9 cellular contexts compared by ENCODE assay signal in genomic region chr5:176534640-176535039, GRCh38. TPM values are rescaled to one million over a fixed set of nuclear protein-coding genes. Genes with fewer than 3 reads are reported as not detected.
DNase-seq lines count a peak whose midpoint lies in the region; ATAC-seq, FAIRE-seq and TF ChIP-seq lines count a peak whose summit lies in the region.
"Had no signal": no experiment of that assay in that cellular context is flagged by ENCODE, and none has a peak within 500 bp of the region (broad histone marks: within the 10 kb centered on the region; RNA-seq: fewer than 3 reads in every experiment).

No MANE protein-coding gene starts in this region.

- no peaks in the 10 kb centered on the region for H3K9me3 ChIP-seq in CD8-positive, alpha-beta memory T cell (ENCODE audit: low read length)
- H3K9me3 ChIP-seq in MG63 (no peaks in the 10 kb centered on the region), H1 (ENCODE audit: insufficient read depth in 2 of 2, low read depth in 1 of 2, low read length in 1 of 2) (no peaks in the 10 kb centered on the region), osteoblast (ENCODE audit: low read depth, low read length) (no peaks in the 10 kb centered on the region), MM.1S (replicated peaks; ENCODE audit: insufficient read depth, low read length) (no peaks in the 10 kb centered on the region)

- TF ChIP-seq RAD21 in H1 (IDR thresholded peaks at IDR 0.05 in 1 of 2, conservative IDR thresholded peaks at IDR 0.05 in 1 of 2; ENCODE audit: low read depth in 2 of 2, low read length in 2 of 2) = no peak

- peaks cover 51 to 72% (median 59%) of the 10 kb centered on the region in 3 donors for H3K4me1 Mint-ChIP-seq in CD8-positive, alpha-beta memory T cell

- no peak overlapping the region for H3K14ac ChIP-seq in H1 (ENCODE audit: insufficient read length)

- H3K27ac ChIP-seq in CD8-positive, alpha-beta memory T cell (ENCODE audit: low read depth, low read length) = peak overlapping the region; percentile 100
- H3K27ac ChIP-seq in H1 (ENCODE audit: low read depth, low read length) = peak overlapping the region; percentile 12; the same call in 1 of the 2 replicates
- no peak overlapping the region for H3K27ac ChIP-seq in osteoblast (ENCODE audit: low read depth, low read length)
- H3K27ac ChIP-seq in MM.1S (ENCODE audit: low read length) = no peak overlapping the region

- peak overlapping the region; percentile 98 to 100 (median 99) for H3K4me3 Mint-ChIP-seq in CD8-positive, alpha-beta memory T cell

- no peak for TF ChIP-seq EP300 in H1 (IDR thresholded peaks at IDR 0.05; ENCODE audit: borderline replicate concordance in 1 of 2, low read depth in 2 of 2, low read length in 2 of 2)

- H3K4me1 ChIP-seq in CD8-positive, alpha-beta memory T cell (ENCODE audit: insufficient read depth, low read length) = peaks cover 73% of the 10 kb centered on the region
- peaks cover 4 to 20% (median 18%) of the 10 kb centered on the region in 4 experiments for H3K4me1 ChIP-seq in H1 (replicated peaks in 1 of 4; ENCODE audit: control insufficient read depth in 3 of 4, insufficient read depth in 4 of 4, low read length in 3 of 4)
- H3K4me1 ChIP-seq in osteoblast (ENCODE audit: insufficient read depth, low read length) = peaks cover 23% of the 10 kb centered on the region
- H3K4me1 ChIP-seq in MM.1S (ENCODE audit: low read length) = peaks cover 8% of the 10 kb centered on the region; the same call in 1 of the 2 replicates

- H2BK20ac ChIP-seq in H1 (ENCODE audit: low read length) = no peak overlapping the region

- H2BK15ac ChIP-seq in H1 (ENCODE audit: low read length) = no peak overlapping the region

- H3K23me2 ChIP-seq in H1 (ENCODE audit: low read depth, low read length) = peaks cover 12% of the 10 kb centered on the region

- no peak overlapping the region for H3K4ac ChIP-seq in H1 (replicated peaks; ENCODE audit: insufficient read length, low read depth, low read length)

- DNase-seq in CD8-positive, alpha-beta memory T cell = no peak
- DNase-seq in MG63 (no peak), H1 (ENCODE audit: low read depth in 1 of 2, low spot score in 2 of 2) (no peak), osteoblast (ENCODE audit: insufficient read length, low spot score, missing footprints) (peak; percentile 80), MM.1S (no peak), HCEC 1CT (no peak), kidney glomerular epithelial cell (lab: John Stamatoyannopoulos, UW) (no peak)

- H3K23ac ChIP-seq in H1 (ENCODE audit: insufficient read length) = no peak overlapping the region

- H3K27me3 Mint-ChIP-seq in CD8-positive, alpha-beta memory T cell = peaks cover 0 to 11% of the 10 kb centered on the region in 2 donors

- peaks cover 4 to 57% (median 10%) of the 10 kb centered on the region in 3 donors for H3K36me3 Mint-ChIP-seq in CD8-positive, alpha-beta memory T cell

- peak overlapping the region in 1 of 4 experiments; percentile 99; a peak in 1 of 7 replicates for H3K9ac ChIP-seq in H1 (replicated peaks in 1 of 4; ENCODE audit: extremely low read depth in 1 of 4, low read depth in 3 of 4, low read length in 3 of 4)
- H3K9ac ChIP-seq in MM.1S (ENCODE audit: low read length) = no peak overlapping the region

- H4K20me1 ChIP-seq in H1 (replicated peaks in 1 of 2; ENCODE audit: control insufficient read depth in 1 of 2, insufficient read depth in 2 of 2, low read length in 2 of 2) = peaks cover 32 to 36% of the 10 kb centered on the region in 2 experiments
- H4K20me1 ChIP-seq in osteoblast (ENCODE audit: insufficient read depth, low read length) = peaks cover 42% of the 10 kb centered on the region
- H4K20me1 ChIP-seq in MM.1S (ENCODE audit: insufficient read depth, low read length) = no peaks in the 10 kb centered on the region

- peaks cover 13% of the 10 kb centered on the region for H3K36me3 ChIP-seq in CD8-positive, alpha-beta memory T cell (ENCODE audit: insufficient read depth, low read length)
- peaks cover 55% of the 10 kb centered on the region for H3K36me3 ChIP-seq in MG63
- peaks cover 22 to 41% (median 26%) of the 10 kb centered on the region in 4 experiments for H3K36me3 ChIP-seq in H1 (ENCODE audit: control insufficient read depth in 2 of 4, insufficient read depth in 4 of 4, low read length in 3 of 4)
- peaks cover 8% of the 10 kb centered on the region for H3K36me3 ChIP-seq in osteoblast (ENCODE audit: insufficient read depth, low read length)
- no peaks in the 10 kb centered on the region for H3K36me3 ChIP-seq in MM.1S (replicated peaks; ENCODE audit: insufficient read depth, low read length)

- H3K4me3 ChIP-seq in CD8-positive, alpha-beta memory T cell (ENCODE audit: low read length) = peak overlapping the region; percentile 99
- H3K4me3 ChIP-seq in MG63 = peak overlapping the region; percentile 80
- H3K4me3 ChIP-seq in H1 (ENCODE audit: extremely low read depth in 1 of 4, insufficient read depth in 2 of 4, low read depth in 3 of 4, low read length in 4 of 4) = peak overlapping the region in 2 of 4 experiments; percentile 14 to 98; a peak in 1 of 8 replicates
- H3K4me3 ChIP-seq in osteoblast (ENCODE audit: insufficient read depth, low read length) = no peak overlapping the region
- no peak overlapping the region for H3K4me3 ChIP-seq in MM.1S (ENCODE audit: low read length)

- no peaks in the 10 kb centered on the region for H3K9me3 Mint-ChIP-seq in CD8-positive, alpha-beta memory T cell

- peak overlapping the region; percentile 75; the same call in 1 of the 2 replicates for H4K8ac ChIP-seq in H1 (ENCODE audit: extremely low read depth, insufficient read depth, low read length)

- CTCF ChIA-PET in CD8-positive, alpha-beta memory T cell (lab: Charles Lee) = interaction anchor here (1.0 to 8.4 kb wide), 6 partner anchors 8 to 86 kb away, joined by 3 to 90 read pairs (median 4); partner anchors contain the start of gene FAF2
- CTCF ChIA-PET in H1 (lab: Charles Lee; ENCODE audit: partially characterized antibody) = interaction anchor here (1.1 to 1.9 kb wide), 5 partner anchors 8 to 87 kb away, joined by 3 to 4 read pairs (median 3); no protein-coding TSS in a partner anchor

- H3K4me2 ChIP-seq in H1 (ENCODE audit: insufficient read depth in 1 of 2, low read depth in 2 of 2, low read length in 2 of 2) (peak overlapping the region; percentile 85 to 98), osteoblast (ENCODE audit: insufficient read depth, low read length) (no peak overlapping the region), MM.1S (ENCODE audit: low read depth, low read length) (no peak overlapping the region)

- H4K5ac ChIP-seq in H1 (ENCODE audit: insufficient read length, low read depth, low read length) = no peak overlapping the region

- peaks cover 11% of the 10 kb centered on the region for H3K79me1 ChIP-seq in H1 (ENCODE audit: low read depth, low read length)

- no peak overlapping the region for H2BK12ac ChIP-seq in H1 (ENCODE audit: low read depth, low read length)

- TF ChIP-seq CTCF in H1 (IDR thresholded peaks at IDR 0.05; ENCODE audit: control extremely low read depth in 1 of 3, insufficient read depth in 1 of 3, low read depth in 1 of 3, low read length in 3 of 3) (no peak), osteoblast (IDR thresholded peaks at IDR 0.05; ENCODE audit: extremely low read depth, low read depth, low read length) (no peak), MM.1S (IDR thresholded peaks at IDR 0.05; ENCODE audit: low read length) (no peak)

- H3F3A ChIP-seq in MM.1S (ENCODE audit: insufficient read depth, low read length) = peaks cover 5% of the 10 kb centered on the region; the same call in 1 of the 2 replicates

- no peaks in the 10 kb centered on the region for H3K27me3 ChIP-seq in CD8-positive, alpha-beta memory T cell (ENCODE audit: insufficient read depth, low read length, poor library complexity, severe bottlenecking)
- H3K27me3 ChIP-seq in MG63 (no peaks in the 10 kb centered on the region), H1 (replicated peaks in 1 of 4; ENCODE audit: control insufficient read depth in 3 of 4, extremely low read depth in 1 of 4, insufficient read depth in 3 of 4, low read length in 3 of 4) (no peaks in the 10 kb centered on the region), osteoblast (ENCODE audit: insufficient read depth, low read length) (no peaks in the 10 kb centered on the region), MM.1S (replicated peaks; ENCODE audit: insufficient read depth, low read length) (no peaks in the 10 kb centered on the region)

- H3K27ac Mint-ChIP-seq in CD8-positive, alpha-beta memory T cell = peak overlapping the region; percentile 92 to 100 (median 98)

- peaks cover 36 to 56% of the 10 kb centered on the region in 2 experiments for H3K79me2 ChIP-seq in H1 (ENCODE audit: control insufficient read depth in 1 of 2, insufficient read depth in 2 of 2, low read length in 2 of 2)
- H3K79me2 ChIP-seq in osteoblast (ENCODE audit: insufficient read depth, low read length) = peaks cover 47% of the 10 kb centered on the region
- H3K79me2 ChIP-seq in MM.1S (ENCODE audit: low read length) = peaks cover 39% of the 10 kb centered on the region

- H3K9me2 ChIP-seq in MM.1S (replicated peaks; ENCODE audit: insufficient read depth, low read length) = no peaks in the 10 kb centered on the region

- 97% methylated on average over 4 of the region's 4 CpGs; no CpG with 5 or more reads in 1 of the 2 experiments for WGBS in H1 (ENCODE audit: extremely low coverage in 1 of 2, insufficient coverage in 1 of 2, insufficient read length in 1 of 2, insufficient replicate concordance in 2 of 2, low coverage in 1 of 2, low lambda C conversion rate in 2 of 2, missing lambda C conversion rate in 1 of 2), 2 experiments

- TF ChIP-seq POLR2A in H1 (IDR thresholded peaks at IDR 0.05; ENCODE audit: control extremely low read depth in 1 of 2, low read depth in 2 of 2, low read length in 2 of 2) = no peak

- H3K56ac ChIP-seq in H1 (replicated peaks; ENCODE audit: insufficient read length, low read depth, low read length) = no peak overlapping the region

- peak overlapping the region; percentile 74; the same call in 1 of the 2 replicates for H2BK5ac ChIP-seq in H1 (ENCODE audit: low read depth, low read length)

- H2AK5ac ChIP-seq in H1 (ENCODE audit: low read depth, low read length) = peak overlapping the region; percentile 65; the same call in 1 of the 2 replicates

- no peak overlapping the region for H4K91ac ChIP-seq in H1 (replicated peaks; ENCODE audit: insufficient read length, low read length)

- no peak overlapping the region for H3K18ac ChIP-seq in H1 (ENCODE audit: extremely low read depth, low read length)

- no peak for FAIRE-seq in H1 (lab: Jason Lieb, UNC)

- no peak overlapping the region for H2AFZ ChIP-seq in H1 (ENCODE audit: low read length)
- H2AFZ ChIP-seq in osteoblast (ENCODE audit: low read length) = no peak overlapping the region
- H2AFZ ChIP-seq in MM.1S (ENCODE audit: low read length) = no peak overlapping the region

- POLR2A ChIA-PET in CD8-positive, alpha-beta memory T cell (lab: Charles Lee) = interaction anchor here (0.9 to 4.0 kb wide), 9 partner anchors 8 to 173 kb away, joined by 3 to 50 read pairs (median 5); partner anchors contain the start of genes CLTB, FAF2, HIGD2A and KIAA1191
- POLR2A ChIA-PET in H1 (lab: Charles Lee; ENCODE audit: partially characterized antibody) = interaction anchor here (0.6 to 21.1 kb wide), 14 partner anchors 9 to 323 kb away, joined by 3 to 458 read pairs (median 10); partner anchors contain the start of genes CDHR2, HIGD2A and NOP16

- H2BK120ac ChIP-seq in H1 (replicated peaks; ENCODE audit: low read depth, low read length) = no peak overlapping the region

- ATAC-seq in GM19023 (IDR thresholded peaks at IDR 0.05; ENCODE audit: unreplicated experiment) = no peak

RNA-seq across cellular contexts. Expression of gene RNF44, which starts 2.6 kb away (rescaled TPM):
- total RNA-seq in CD8-positive, alpha-beta memory T cell = 10 to 100 TPM; 54.6 to 56.8 TPM
- 4.3 TPM for polyA plus RNA-seq in CD8-positive, alpha-beta memory T cell
- total RNA-seq in MG63 (2014; rRNA removed; shearing (Covaris generic); ENCODE audit: low replicate concordance) = 0.17 and 4.4 TPM in 2 replicates
- 164 and 178 TPM in 2 replicates for total RNA-seq in H1 (2021; fragmentation: NEBNext Ultra II Directional; extraction: Animal tissue kit (Norgen Biotek cat#: 25700))
- 54.7 and 109 TPM in 2 replicates for polyA plus RNA-seq in H1 (2011; rRNA removed)
- 42.9 TPM for polyA plus RNA-seq in H1 (2011; cell fraction: cytosol; rRNA removed)
- 283 TPM for polyA plus RNA-seq in H1 (2011; cell fraction: nucleus; rRNA removed)
- 101 to 137 TPM (median 120 TPM) in 4 replicates for polyA plus RNA-seq in H1 (2012, experiment 1 of 2)
- polyA plus RNA-seq in H1 (2012, experiment 2 of 2) = 87.2 TPM
- 97.6 TPM for polyA plus RNA-seq in H1 (2013, experiment 1 of 2)
- polyA plus RNA-seq in H1 (2013, experiment 2 of 2) = 91.7 TPM
- 15.9 and 24.4 TPM in 2 replicates for polyA minus RNA-seq in H1 (2011; rRNA and poly(A)+ RNA removed)
- 100 TPM for polyA minus RNA-seq in H1 (2011; cell fraction: cytosol; rRNA and poly(A)+ RNA removed)
- 120 TPM for polyA minus RNA-seq in H1 (2011; cell fraction: nucleus; rRNA and poly(A)+ RNA removed)
- 5.4 and 6.2 TPM in 2 replicates for total RNA-seq in osteoblast

RNA-seq across cellular contexts. Expression of gene CDHR2, which starts 14.5 kb away (rescaled TPM):
- 1 to 10 TPM in 1 of 2 experiments, under 1 TPM in 1; 0.49 to 1.1 TPM for total RNA-seq in CD8-positive, alpha-beta memory T cell
- not detected for polyA plus RNA-seq in CD8-positive, alpha-beta memory T cell
- total RNA-seq in MG63 (2014; rRNA removed; shearing (Covaris generic); ENCODE audit: low replicate concordance) = not detected in 2 replicates
- 0.43 and 0.69 TPM in 2 replicates for total RNA-seq in H1 (2021; fragmentation: NEBNext Ultra II Directional; extraction: Animal tissue kit (Norgen Biotek cat#: 25700))
- 0.02 and 0.06 TPM in 2 replicates for polyA plus RNA-seq in H1 (2011; rRNA removed)
- polyA plus RNA-seq in H1 (2011; cell fraction: cytosol; rRNA removed) = 0.04 TPM
- 0.26 TPM for polyA plus RNA-seq in H1 (2011; cell fraction: nucleus; rRNA removed)
- 0.08 to 0.52 TPM (median 0.25 TPM) in 3 of 4 replicates, not detected in the other for polyA plus RNA-seq in H1 (2012, experiment 1 of 2)
- not detected for polyA plus RNA-seq in H1 (2012, experiment 2 of 2)
- 0.04 TPM for polyA plus RNA-seq in H1 (2013, experiment 1 of 2)
- polyA plus RNA-seq in H1 (2013, experiment 2 of 2) = 0.02 TPM
- polyA minus RNA-seq in H1 (2011; rRNA and poly(A)+ RNA removed) = 0.06 and 0.17 TPM in 2 replicates
- not detected for polyA minus RNA-seq in H1 (2011; cell fraction: cytosol; rRNA and poly(A)+ RNA removed)
- 0.50 TPM for polyA minus RNA-seq in H1 (2011; cell fraction: nucleus; rRNA and poly(A)+ RNA removed)
- total RNA-seq in osteoblast = under 0.01 TPM in 1 of 2 replicates, not detected in the other
- total RNA-seq: endothelial cell of umbilical vein had no signal
- polyA plus RNA-seq: endothelial cell of umbilical vein had no signal

Comparison
In these comparisons a context has a peak if more than half of its experiments do, and no peak if none do; other contexts are left out.
1. H3K27ac ChIP-seq: peak in CD8-positive, alpha-beta memory T cell (single experiment) and H1 (single experiment); none in osteoblast (single experiment) and MM.1S (single experiment).
2. H3K4me3 ChIP-seq: peak in CD8-positive, alpha-beta memory T cell (single experiment) and MG63 (single experiment); none in osteoblast (single experiment) and MM.1S (single experiment).
3. H3K4me2 ChIP-seq: peak in H1 (2 of 2); none in osteoblast (single experiment) and MM.1S (single experiment).